Comparison of ENCODE assay signal across 22 cellular contexts in the genomic region with DNA sequence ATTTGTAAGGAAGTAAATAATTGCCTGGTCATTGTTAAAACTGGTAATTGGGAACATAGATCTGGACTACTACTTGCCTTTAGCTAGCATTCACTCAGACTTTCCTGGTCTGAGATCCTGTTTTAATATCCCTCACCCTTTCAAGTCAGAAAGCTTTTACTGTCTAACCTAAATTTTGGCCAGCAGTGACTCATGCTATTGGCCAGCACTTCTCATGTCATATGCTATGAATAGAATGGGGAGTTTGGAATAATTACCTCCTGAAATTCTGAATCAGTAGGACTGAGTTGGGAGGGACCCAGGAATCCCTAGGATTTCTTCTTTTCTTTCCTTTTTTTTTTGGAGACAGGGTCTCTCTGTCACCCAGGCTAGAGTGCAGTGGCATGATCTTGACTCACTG. TPM values are rescaled to one million over a fixed set of nuclear protein-coding genes. Genes with fewer than 3 reads are reported as not detected.
DNase-seq lines count a peak whose midpoint lies in the region; ATAC-seq, FAIRE-seq and TF ChIP-seq lines count a peak whose summit lies in the region.
"Had no signal": no experiment of that assay in that cellular context is flagged by ENCODE, and none has a peak within 500 bp of the region (broad histone marks: within the 10 kb centered on the region; RNA-seq: fewer than 3 reads in every experiment).

No MANE protein-coding gene starts in this region.

- H4K20me1 ChIP-seq in astrocyte (ENCODE audit: insufficient read depth, low read length): peaks cover 4% of the 10 kb centered on the region

- H3K36me3 Mint-ChIP-seq in astrocyte (ENCODE audit: low read depth, unreplicated experiment): peaks cover 29% of the 10 kb centered on the region

- intact Hi-C loops in left ventricle myocardium superior (cut with micrococcal nuclease): no loop called here
- intact Hi-C loops in Right ventricle myocardium inferior (cut with DNase I): no loop called here

- no peak overlapping the region for H3K4me3 Mint-ChIP-seq in astrocyte (ENCODE audit: unreplicated experiment)
- H3K4me3 Mint-ChIP-seq: activated CD4-positive, alpha-beta T cell treated with anti-CD3 and anti-CD28 coated beads, Interleukin-2, amount 10 ng/mL, durations not matched to agents 7 days and 5 days; activated naive CD8-positive, alpha-beta T cell treated with anti-CD3 and anti-CD28 coated beads, Interleukin-2, amount 50 U/mL, for 24 hours had no signal

- no peaks in the 10 kb centered on the region for H3K27me3 ChIP-seq in astrocyte (ENCODE audit: insufficient read depth, low read length)
- H3K27me3 ChIP-seq: tibial nerve had no signal

- H3K4me1 ChIP-seq in astrocyte (ENCODE audit: insufficient read depth, low read length): peaks cover 19% of the 10 kb centered on the region

- H3K27ac Mint-ChIP-seq in astrocyte (ENCODE audit: unreplicated experiment): peak overlapping the region; percentile 50
- H3K27ac Mint-ChIP-seq: activated CD4-positive, alpha-beta T cell treated with anti-CD3 and anti-CD28 coated beads, Interleukin-2, amount 10 ng/mL, durations not matched to agents 7 days and 5 days; activated naive CD8-positive, alpha-beta T cell treated with anti-CD3 and anti-CD28 coated beads, Interleukin-2, amount 50 U/mL, for 24 hours; activated T-helper 2 cell treated with anti-CD3 and anti-CD28 coated beads, Interferon-gamma antibody, Interleukin-2, Interleukin-4, amounts not matched to agents 10 μg/mL and 5 μg/mL and 100 μg/mL, durations not matched to agents 14 hours and 24 hours and 36 hours had no signal

- peak; percentile 5 for FAIRE-seq in astrocyte (lab: Jason Lieb, UNC)
- FAIRE-seq: A204.1, GM12891 had no signal

- ATAC-seq in left ventricle myocardium superior (peak; percentile 48), Right ventricle myocardium inferior (no peak), GM19395 (IDR thresholded peaks at IDR 0.05; ENCODE audit: unreplicated experiment) (no peak), GM21528 (IDR thresholded peaks at IDR 0.05; ENCODE audit: low FRiP score, unreplicated experiment) (no peak), GM19035 (IDR thresholded peaks at IDR 0.05; ENCODE audit: unreplicated experiment) (no peak), omental fat pad (ENCODE audit: low FRiP score) (no peak)
- ATAC-seq: activated naive CD8-positive, alpha-beta T cell treated with anti-CD3 and anti-CD28 coated beads, Interleukin-2, amount 50 U/mL, for 24 hours; right cardiac atrium had no signal

- H3K27me3 Mint-ChIP-seq in astrocyte (ENCODE audit: low read depth, unreplicated experiment): no peaks in the 10 kb centered on the region
- H3K27me3 Mint-ChIP-seq: activated CD4-positive, alpha-beta T cell treated with anti-CD3 and anti-CD28 coated beads, Interleukin-2, amount 10 ng/mL, durations not matched to agents 7 days and 5 days; activated naive CD8-positive, alpha-beta T cell treated with anti-CD3 and anti-CD28 coated beads, Interleukin-2, amount 50 U/mL, for 24 hours had no signal

- no peaks in the 10 kb centered on the region for H3K79me2 ChIP-seq in astrocyte (ENCODE audit: insufficient read depth, low read length)

- peak overlapping the region; percentile 26 for H3K9ac ChIP-seq in astrocyte (ENCODE audit: low read length)

- no peak overlapping the region for H3K4me3 ChIP-seq in astrocyte (ENCODE audit: insufficient read depth, low read depth, low read length)
- H3K4me3 ChIP-seq: tibial nerve had no signal

- no peak overlapping the region for H2AFZ ChIP-seq in astrocyte (ENCODE audit: low read depth, low read length)

- H3K4me1 Mint-ChIP-seq in astrocyte (ENCODE audit: low read depth, unreplicated experiment): peaks cover 34% of the 10 kb centered on the region
- H3K4me1 Mint-ChIP-seq: activated naive CD8-positive, alpha-beta T cell treated with anti-CD3 and anti-CD28 coated beads, Interleukin-2, amount 50 U/mL, for 24 hours had no signal

- H3K4me2 ChIP-seq in astrocyte (ENCODE audit: low read length): peak overlapping the region; percentile 42

- no peak overlapping the region for H3K27ac ChIP-seq in astrocyte (ENCODE audit: low read depth, low read length)
- H3K27ac ChIP-seq: C4-2B, HL-60, tibial nerve had no signal

- DNase-seq in left ventricle myocardium superior (no peak), Right ventricle myocardium inferior (ENCODE audit: missing footprints) (no peak), astrocyte (ENCODE audit: low read depth) (peak; percentile 64), iris pigment epithelial cell (ENCODE audit: low read depth) (peak; percentile 21), omental fat pad (ENCODE audit: low spot score) (no peak)
- DNase-seq: activated CD4-positive, alpha-beta T cell treated with anti-CD3 and anti-CD28 coated beads, Interleukin-2, amount 10 ng/mL, durations not matched to agents 7 days and 5 days; activated naive CD8-positive, alpha-beta T cell treated with anti-CD3 and anti-CD28 coated beads, Interleukin-2, amount 50 U/mL, for 24 hours; caudate nucleus; GDM1; head of caudate nucleus; NCI-H1930; right cardiac atrium; stimulated activated naive CD4-positive, alpha-beta T cell had no signal

- H3K9me3 Mint-ChIP-seq in astrocyte (ENCODE audit: unreplicated experiment): no peaks in the 10 kb centered on the region
- H3K9me3 Mint-ChIP-seq: activated CD4-positive, alpha-beta T cell treated with anti-CD3 and anti-CD28 coated beads, Interleukin-2, amount 10 ng/mL, durations not matched to agents 7 days and 5 days; activated naive CD8-positive, alpha-beta T cell treated with anti-CD3 and anti-CD28 coated beads, Interleukin-2, amount 50 U/mL, for 24 hours; activated T-helper 2 cell treated with anti-CD3 and anti-CD28 coated beads, Interferon-gamma antibody, Interleukin-2, Interleukin-4, amounts not matched to agents 10 μg/mL and 5 μg/mL and 100 μg/mL, durations not matched to agents 14 hours and 24 hours and 36 hours had no signal

- TF ChIP-seq CTCF in astrocyte (IDR thresholded peaks at IDR 0.05; ENCODE audit: insufficient read depth, low read depth, low read length): no peak
- no peak for TF ChIP-seq CTCF in omental fat pad (IDR thresholded peaks at IDR 0.05)

- peaks cover 29% of the 10 kb centered on the region for H3K36me3 ChIP-seq in astrocyte (ENCODE audit: insufficient read depth, low read length)

- no peaks in the 10 kb centered on the region for H3K9me3 ChIP-seq in astrocyte (ENCODE audit: insufficient read depth, low read depth, low read length)
- H3K9me3 ChIP-seq: tibial nerve had no signal

RNA-seq across cellular contexts. Expression of a gene that starts 19.3 kb away (rescaled TPM):
- total RNA-seq in left ventricle myocardium superior: 12.9 TPM
- 7.5 TPM for total RNA-seq in Right ventricle myocardium inferior
- 42.6 and 46.0 TPM in 2 replicates for total RNA-seq in astrocyte
- 10 to 100 TPM; 15.6 to 45.7 (median 23.1) TPM for total RNA-seq in omental fat pad

RNA-seq across cellular contexts. Expression of a gene that starts 19.4 kb away (rescaled TPM):
- 4.6 TPM for total RNA-seq in left ventricle myocardium superior
- 8.4 TPM for total RNA-seq in Right ventricle myocardium inferior
- total RNA-seq in astrocyte: 27.4 and 33.8 TPM in 2 replicates
- 10 to 100 TPM in 3 of 4 donors, 1 to 10 TPM in 1; 9.5 to 24.3 (median 15.0) TPM for total RNA-seq in omental fat pad

RNA-seq across cellular contexts. Expression of a gene that starts 19.4 kb away (rescaled TPM):
- total RNA-seq in left ventricle myocardium superior: 12.4 TPM
- 15.3 TPM for total RNA-seq in Right ventricle myocardium inferior
- 44.7 and 47.3 TPM in 2 replicates for total RNA-seq in astrocyte
- 10 to 100 TPM; 11.4 to 21.4 (median 18.1) TPM for total RNA-seq in omental fat pad

RNA-seq across cellular contexts. Expression of a gene that starts 31.8 kb away (rescaled TPM):
- total RNA-seq in left ventricle myocardium superior (49.1 TPM), Right ventricle myocardium inferior (51.1 TPM), astrocyte (27.5 and 28.4 TPM in 2 replicates), omental fat pad (10 to 100 TPM; 19.3 to 40.0 (median 20.3) TPM)

RNA-seq across cellular contexts. Expression of a gene that starts 31.8 kb away (rescaled TPM):
- total RNA-seq in left ventricle myocardium superior (21.4 TPM), Right ventricle myocardium inferior (18.6 TPM), astrocyte (19.9 and 28.0 TPM in 2 replicates), omental fat pad (10 to 100 TPM; 10.0 to 26.0 (median 18.1) TPM)

Comparison
In these comparisons a context has a peak if more than half of its experiments do, and no peak if none do; other contexts are left out.
1. DNase-seq: peak in astrocyte (single experiment) and iris pigment epithelial cell (single experiment); none in left ventricle myocardium superior (single experiment), Right ventricle myocardium inferior (single experiment) and omental fat pad (single experiment).